ENCODE assay signal across 23 cellular contexts in genomic region chr13:31227870-31228269, GRCh38. TPM values are rescaled to one million over a fixed set of nuclear protein-coding genes. Genes with fewer than 3 reads are reported as not detected.
DNase-seq lines count a peak whose midpoint lies in the region; ATAC-seq and TF ChIP-seq lines count a peak whose summit lies in the region.
"Had no signal": no experiment of that assay in that cellular context is flagged by ENCODE, and none has a peak within 500 bp of the region (broad histone marks: within the 10 kb centered on the region; RNA-seq: fewer than 3 reads in every experiment).

No MANE protein-coding gene starts in this region.

- 97% methylated on average over 6 of the region's 8 CpGs; no CpG with 5 or more reads in 1 of the 2 experiments for WGBS in IMR-90 (ENCODE audit: extremely low coverage in 2 of 2, insufficient read length in 1 of 2), 2 experiments
- WGBS in endodermal cell (ENCODE audit: insufficient coverage in 1 of 2, insufficient read length in 1 of 2), 2 experiments: 77 to 85% methylated on average over 3 to 8 of the region's 8 CpGs

- H3K9me3 Mint-ChIP-seq in endodermal cell: no peaks in the 10 kb centered on the region
- H3K9me3 Mint-ChIP-seq: CD4-positive, alpha-beta T cell; IgD-negative memory B cell had no signal

- H3K4me2 ChIP-seq in IMR-90 (ENCODE audit: low read depth, low read length): no peak overlapping the region

- H3K27me3 Mint-ChIP-seq in endodermal cell (ENCODE audit: insufficient read depth): no peaks in the 10 kb centered on the region
- H3K27me3 Mint-ChIP-seq: CD4-positive, alpha-beta T cell; IgD-negative memory B cell had no signal

- TF ChIP-seq CTCF in right atrium auricular region (IDR thresholded peaks at IDR 0.05) (no peak), IMR-90 (conservative IDR thresholded peaks at IDR 0.05; ENCODE audit: low read depth, low read length) (no peak), endodermal cell (conservative IDR thresholded peaks at IDR 0.05) (no peak)

- H3K14ac ChIP-seq in IMR-90 (replicated peaks; ENCODE audit: low read depth, low read length): no peak overlapping the region

- no peak overlapping the region for H4K5ac ChIP-seq in IMR-90 (ENCODE audit: low read depth, low read length)

- H2BK5ac ChIP-seq in IMR-90 (ENCODE audit: low read depth, low read length, poor library complexity, severe bottlenecking): no peak overlapping the region

- DNase-seq in Right ventricle myocardium superior (no peak), right atrium auricular region (ENCODE audit: low spot score) (no peak), IMR-90 (no peak), endodermal cell (peak; percentile 64), DMS153 treated with DMSO at 0.1 percent for 48 hours (lab: John Stamatoyannopoulos, UW; ENCODE audit: unreplicated experiment) (no peak), putamen (ENCODE audit: low spot score) (no peak)
- DNase-seq: BE2C; CD4-positive, alpha-beta T cell; COR-L47; DMS 273 treated with DMSO at 0.1 percent for 48 hours; GOT3; Kasumi-1; MM.1S; NCI-H1092 treated with DMSO at 0.1 percent for 48 hours; NCI-H1436 treated with DMSO at 0.1 percent for 48 hours; NCI-H1930; NCI-H2227 treated with DMSO at 0.1 percent for 48 hours; NCI-H510A; NCI-H774; Peyer's patch had no signal

- no peak for TF ChIP-seq POLR2A in IMR-90 (IDR thresholded peaks at IDR 0.05; ENCODE audit: low read depth, low read length)

- dilution Hi-C loops in IMR-90 (cut with HindIII; ENCODE audit: low sequenced_read_pairs, unreplicated experiment): no loop called here

- no peak overlapping the region; the same call in 1 of the 2 replicates for H3K23ac ChIP-seq in IMR-90 (ENCODE audit: low read depth, low read length)

- no peak overlapping the region for H4K8ac ChIP-seq in IMR-90 (ENCODE audit: low read depth in 2 of 2, low read length in 2 of 2)

- H2AK9ac ChIP-seq in IMR-90 (replicated peaks; ENCODE audit: low read depth, low read length, poor library complexity): no peak overlapping the region

- TF ChIP-seq RAD21 in IMR-90 (IDR thresholded peaks at IDR 0.05; ENCODE audit: low read length): no peak

- H3K9ac ChIP-seq in IMR-90 (ENCODE audit: low read depth, low read length) (no peak overlapping the region), endodermal cell (ENCODE audit: extremely low read depth, low read length, poor library complexity, severe bottlenecking) (no peak overlapping the region)

- H3K27ac Mint-ChIP-seq in endodermal cell: peak overlapping the region; percentile 15
- H3K27ac Mint-ChIP-seq: CD4-positive, alpha-beta T cell; IgD-negative memory B cell had no signal

- H4K20me1 ChIP-seq in IMR-90 (ENCODE audit: insufficient read depth, low read length): no peaks in the 10 kb centered on the region

- POLR2A ChIA-PET in IMR-90 (lab: Charles Lee; ENCODE audit: unreplicated experiment): no interaction called here

- H2AFZ ChIP-seq in IMR-90 (replicated peaks; ENCODE audit: low read length, poor library complexity): peak overlapping the region; percentile 21

- no peak overlapping the region for H2BK120ac ChIP-seq in IMR-90 (ENCODE audit: low read depth, low read length)

- H3K4ac ChIP-seq in IMR-90 (ENCODE audit: low read depth, low read length): no peak overlapping the region

- H3K4me3 ChIP-seq in right atrium auricular region (no peak overlapping the region), IMR-90 (ENCODE audit: insufficient read depth, low read depth, low read length) (no peak overlapping the region), endodermal cell (ENCODE audit: low read length) (no peak overlapping the region)
- H3K4me3 ChIP-seq: Peyer's patch, SJSA1 had no signal

- H3K4me1 ChIP-seq in right atrium auricular region (peaks cover 0 to 34% of the 10 kb centered on the region in 2 donors), IMR-90 (ENCODE audit: control insufficient read depth, insufficient read depth, low read length) (no peaks in the 10 kb centered on the region), endodermal cell (ENCODE audit: control insufficient read depth, insufficient read depth, low read length) (peaks cover 15% of the 10 kb centered on the region)
- H3K4me1 ChIP-seq: BE2C, Peyer's patch, SJSA1 had no signal

- CTCF ChIA-PET in IMR-90 (lab: Yijun Ruan, JAX): interaction anchor here (0.6 kb wide), 1 partner anchor 133 kb away, joined by 4 read pairs; no protein-coding TSS in a partner anchor

- intact Hi-C loops in Right ventricle myocardium superior (cut with DNase I): no loop called here
- intact Hi-C loops in IMR-90 (cut with micrococcal nuclease): no loop called here

- no peak overlapping the region for H2BK15ac ChIP-seq in IMR-90 (ENCODE audit: low read depth, low read length)

- H3K36me3 Mint-ChIP-seq in endodermal cell (ENCODE audit: low read depth): peaks cover 17% of the 10 kb centered on the region

- ATAC-seq in Right ventricle myocardium superior (ENCODE audit: poor library complexity) (peak; percentile 8), IMR-90 (ENCODE audit: low read depth) (no peak), GM21825 (IDR thresholded peaks at IDR 0.05; ENCODE audit: unreplicated experiment) (no peak)

- H2AK5ac ChIP-seq in IMR-90 (ENCODE audit: low read depth, low read length): no peak overlapping the region

- H3K36me3 ChIP-seq in right atrium auricular region (peaks cover 7% of the 10 kb centered on the region), IMR-90 (ENCODE audit: control insufficient read depth, insufficient read depth, low read length) (no peaks in the 10 kb centered on the region), endodermal cell (ENCODE audit: control insufficient read depth, insufficient read depth, low read length) (peaks cover 17% of the 10 kb centered on the region)
- H3K36me3 ChIP-seq: BE2C, Peyer's patch, SJSA1 had no signal

- no peaks in the 10 kb centered on the region for H3K9me3 ChIP-seq in right atrium auricular region
- H3K9me3 ChIP-seq in IMR-90 (ENCODE audit: control insufficient read depth, insufficient read depth, low read length): no peaks in the 10 kb centered on the region
- H3K9me3 ChIP-seq in endodermal cell (ENCODE audit: control insufficient read depth, low read length): no peaks in the 10 kb centered on the region
- H3K9me3 ChIP-seq: BE2C, Peyer's patch, SJSA1 had no signal

- H3K56ac ChIP-seq in IMR-90 (ENCODE audit: extremely low read depth, insufficient read depth, low read length): no peak overlapping the region

- no peak overlapping the region; the same call in 1 of the 2 replicates for H2BK20ac ChIP-seq in IMR-90 (ENCODE audit: low read depth, low read length)

- H3K79me1 ChIP-seq in IMR-90 (ENCODE audit: low read depth in 1 of 2, low read length in 2 of 2): no peaks in the 10 kb centered on the region; a peak in 1 of 4 replicates

- peaks cover 27% of the 10 kb centered on the region for H3K4me1 Mint-ChIP-seq in endodermal cell

- no peak overlapping the region for H4K91ac ChIP-seq in IMR-90 (ENCODE audit: insufficient read depth, low read depth, low read length)

- H3K9me1 ChIP-seq in IMR-90 (ENCODE audit: insufficient read depth, low read length): peaks cover 7% of the 10 kb centered on the region; the same call in 1 of the 2 replicates

- H3K27ac ChIP-seq in right atrium auricular region (peak overlapping the region in 1 of 2 donors; percentile 26), IMR-90 (ENCODE audit: insufficient read depth, low read length) (no peak overlapping the region), endodermal cell (ENCODE audit: low read depth, low read length) (no peak overlapping the region)
- H3K27ac ChIP-seq: Peyer's patch, SJSA1 had no signal

- H3K18ac ChIP-seq in IMR-90 (ENCODE audit: low read depth, low read length): no peak overlapping the region

- no peaks in the 10 kb centered on the region for H3K27me3 ChIP-seq in right atrium auricular region
- no peaks in the 10 kb centered on the region for H3K27me3 ChIP-seq in IMR-90 (ENCODE audit: control insufficient read depth, insufficient read depth, low read length)
- H3K27me3 ChIP-seq in endodermal cell (ENCODE audit: control insufficient read depth, insufficient read depth, low read length, poor library complexity, severe bottlenecking): no peaks in the 10 kb centered on the region
- H3K27me3 ChIP-seq: BE2C, Peyer's patch, SJSA1 had no signal

- H3K4me3 Mint-ChIP-seq in endodermal cell: no peak overlapping the region
- H3K4me3 Mint-ChIP-seq: CD4-positive, alpha-beta T cell; IgD-negative memory B cell had no signal

- no TSS peak for BruUV-seq in IMR-90 (replicated peaks; lab: Mats Ljungman, UMichigan)

- in situ Hi-C loops in IMR-90 (cut with MboI; ENCODE audit: low sequenced_read_pairs): loop anchor here (25.0 kb wide), 1 partner anchor 509 kb away; the partner anchor contains the start of gene RXFP2

TF ChIP-seq in IMR-90, 13 proteins besides CTCF, POLR2A, EP300 and RAD21:
- no peak for TF ChIP-seq ELK1 (IDR thresholded peaks at IDR 0.05; ENCODE audit: borderline replicate concordance, low read depth, low read length)
- TF ChIP-seq MAZ (IDR thresholded peaks at IDR 0.05; ENCODE audit: borderline replicate concordance, low read depth, low read length): no peak
- no peak for TF ChIP-seq CEBPB (IDR thresholded peaks at IDR 0.05; ENCODE audit: low read depth, low read length)
- no peak for TF ChIP-seq USF2 (IDR thresholded peaks at IDR 0.05; ENCODE audit: low read depth, low read length)

RNA-seq across cellular contexts. Expression of gene B3GLCT, which starts 28.1 kb away (rescaled TPM):
- total RNA-seq in Right ventricle myocardium superior (14.6 TPM), right atrium auricular region (10 to 100 TPM; 18.2 to 40.2 TPM), IMR-90 (2012; rRNA removed) (4.5 and 5.8 TPM in 2 replicates), endodermal cell (10 to 100 TPM; 10.1 to 11.5 TPM)
- polyA plus RNA-seq in IMR-90 (2012; rRNA removed): 1.7 and 2.0 TPM in 2 replicates
- polyA plus RNA-seq in IMR-90 (2012; cell fraction: cytosol; rRNA removed): 0.51 and 0.70 TPM in 2 replicates
- polyA plus RNA-seq in IMR-90 (2012; cell fraction: nucleus; rRNA removed; ENCODE audit: low replicate concordance): 0.20 and 1.0 TPM in 2 replicates
- polyA plus RNA-seq in endodermal cell (2013, experiment 1 of 2): 15.2 TPM
- 13.8 TPM for polyA plus RNA-seq in endodermal cell (2013, experiment 2 of 2)
